In the genomic region with DNA sequence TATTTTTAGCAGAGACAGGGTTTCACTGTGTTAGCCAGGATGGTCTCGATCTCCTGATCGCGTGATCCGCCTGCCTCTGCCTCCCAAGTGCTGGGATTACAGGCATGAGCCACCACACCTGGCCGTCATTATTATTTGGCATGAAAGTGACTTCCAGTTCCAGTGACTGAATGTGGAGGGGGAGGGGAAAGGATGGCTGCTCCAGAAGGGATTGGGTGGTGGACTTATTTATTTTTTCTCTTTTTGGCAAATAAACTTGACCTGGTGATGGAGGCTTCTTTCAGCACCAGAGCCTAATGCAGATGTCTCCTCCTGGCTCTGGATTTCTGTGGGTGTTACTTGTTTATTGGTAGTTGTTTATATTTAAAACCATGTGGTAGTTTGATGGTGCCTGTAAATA, we compare ENCODE assay signal across 12 cellular contexts.
"Had no signal": no experiment of that assay in that cellular context is flagged by ENCODE, and none has a peak within 500 bp of the region (broad histone marks: within the 10 kb centered on the region; RNA-seq: fewer than 3 reads in every experiment).

No MANE protein-coding gene starts in this region.

- H3K27me3 ChIP-seq: tibial artery had no signal

- H3K36me3 Mint-ChIP-seq: naive B cell had no signal

- ATAC-seq: activated CD8-positive, alpha-beta T cell treated with anti-CD3 and anti-CD28 coated beads for 36 hours; activated naive CD8-positive, alpha-beta T cell treated with anti-CD3 and anti-CD28 coated beads, Interleukin-2, amount 50 U/mL, for 24 hours had no signal

- H3K4me1 ChIP-seq: lower lobe of right lung had no signal

- DNase-seq: activated CD4-positive, alpha-beta T cell treated with anti-CD3 and anti-CD28 coated beads for 4 hours; activated CD8-positive, alpha-beta memory T cell treated with anti-CD3 and anti-CD28 coated beads, Interleukin-2, amount 50 U/mL, for 4 hours; activated CD8-positive, alpha-beta T cell treated with anti-CD3 and anti-CD28 coated beads for 36 hours; activated naive CD4-positive, alpha-beta T cell; activated naive CD8-positive, alpha-beta T cell treated with anti-CD3 and anti-CD28 coated beads, Interleukin-2, amount 50 U/mL, for 24 hours; lower lobe of right lung; naive B cell; small intestine; T-helper 1 cell; WERI-Rb-1 had no signal

- H3K4me3 ChIP-seq: lower lobe of right lung, tibial artery had no signal

- H3K36me3 ChIP-seq: lower lobe of right lung, neutrophil, tibial artery, WERI-Rb-1 had no signal

- H3K9me3 ChIP-seq: lower lobe of right lung, neutrophil, tibial artery had no signal

- H3K27ac ChIP-seq: lower lobe of right lung, neutrophil, tibial artery, WERI-Rb-1 had no signal

- H3K4me1 Mint-ChIP-seq: activated naive CD8-positive, alpha-beta T cell treated with anti-CD3 and anti-CD28 coated beads, Interleukin-2, amount 50 U/mL, for 24 hours; naive B cell had no signal

- H3K27me3 Mint-ChIP-seq: activated CD8-positive, alpha-beta T cell treated with anti-CD3 and anti-CD28 coated beads for 36 hours had no signal

- H3K27ac Mint-ChIP-seq: activated CD8-positive, alpha-beta T cell treated with anti-CD3 and anti-CD28 coated beads for 36 hours; activated naive CD8-positive, alpha-beta T cell treated with anti-CD3 and anti-CD28 coated beads, Interleukin-2, amount 50 U/mL, for 24 hours had no signal

- H3K4me3 Mint-ChIP-seq: activated CD8-positive, alpha-beta T cell treated with anti-CD3 and anti-CD28 coated beads for 36 hours; activated naive CD8-positive, alpha-beta T cell treated with anti-CD3 and anti-CD28 coated beads, Interleukin-2, amount 50 U/mL, for 24 hours had no signal

- H3K9me3 Mint-ChIP-seq: activated CD8-positive, alpha-beta T cell treated with anti-CD3 and anti-CD28 coated beads for 36 hours; activated naive CD8-positive, alpha-beta T cell treated with anti-CD3 and anti-CD28 coated beads, Interleukin-2, amount 50 U/mL, for 24 hours; naive B cell had no signal
